ENCODE assay signal across 14 cellular contexts in the genomic region with DNA sequence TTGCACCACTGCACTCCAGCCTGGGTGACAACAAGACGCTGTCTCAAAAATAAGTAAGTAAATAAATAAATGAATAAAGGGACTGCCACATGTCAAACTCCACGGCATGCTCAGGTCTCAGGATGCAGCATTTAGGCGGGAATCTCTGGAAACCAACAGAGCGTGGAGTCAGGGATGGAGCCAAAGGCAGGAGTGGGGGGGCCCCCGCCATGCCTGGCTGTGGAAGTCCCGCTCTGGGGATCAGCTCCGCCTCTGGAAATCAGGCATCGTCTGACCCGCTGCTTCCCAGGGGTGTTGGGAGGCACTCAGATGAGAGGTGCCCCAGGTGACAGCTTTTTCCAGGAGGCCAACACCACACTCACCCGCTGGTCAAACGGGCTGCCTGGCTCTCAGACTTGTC. TPM values are rescaled to one million over a fixed set of nuclear protein-coding genes. Genes with fewer than 3 reads are reported as not detected.
DNase-seq lines count a peak whose midpoint lies in the region; TF ChIP-seq lines count a peak whose summit lies in the region.
"Had no signal": no experiment of that assay in that cellular context is flagged by ENCODE, and none has a peak within 500 bp of the region (broad histone marks: within the 10 kb centered on the region; RNA-seq: fewer than 3 reads in every experiment).

No MANE protein-coding gene starts in this region.

- H3K9me3 ChIP-seq in Caco-2 (no peaks in the 10 kb centered on the region), PC-9 (ENCODE audit: insufficient read depth, low read depth) (no peaks in the 10 kb centered on the region), esophagus muscularis mucosa (no peaks in the 10 kb centered on the region), trophoblast cell (ENCODE audit: insufficient read depth, low read depth, low read length) (no peaks in the 10 kb centered on the region), Peyer's patch (no peaks in the 10 kb centered on the region)

- no peak overlapping the region for H4K12ac ChIP-seq in trophoblast cell (ENCODE audit: low read depth, low read length)

- TF ChIP-seq EP300 in esophagus muscularis mucosa (IDR thresholded peaks at IDR 0.05): no peak

- peak overlapping the region; percentile 53 for H2BK12ac ChIP-seq in trophoblast cell (ENCODE audit: low read length)

- no peaks in the 10 kb centered on the region for H4K20me1 ChIP-seq in PC-9 (ENCODE audit: insufficient read depth)

- H3K27ac ChIP-seq in PC-9: no peak overlapping the region
- H3K27ac ChIP-seq in esophagus muscularis mucosa (replicated peaks in 1 of 4): peak overlapping the region; percentile 80 to 91 (median 86)
- H3K27ac ChIP-seq in trophoblast cell (ENCODE audit: low read depth, low read length): no peak overlapping the region
- H3K27ac ChIP-seq in Peyer's patch: no peak overlapping the region

- no peaks in the 10 kb centered on the region for H3K9me2 ChIP-seq in PC-9 (ENCODE audit: insufficient read depth)

- WGBS in esophagus muscularis mucosa: 91% methylated on average over 8 of the region's 11 CpGs
- no CpG with 5 or more reads among the region's 11 CpGs for WGBS in trophoblast cell (ENCODE audit: extremely low coverage, insufficient coverage, insufficient read length)

- no peak overlapping the region for H2AFZ ChIP-seq in PC-9
- H2AFZ ChIP-seq in trophoblast cell (ENCODE audit: insufficient read depth, low read length, poor library complexity): no peak overlapping the region

- H2BK120ac ChIP-seq in trophoblast cell (ENCODE audit: insufficient read depth, low read length, poor library complexity): peak overlapping the region; percentile 28

- intact Hi-C loops in Caco-2 (cut with micrococcal nuclease; ENCODE audit: unreplicated experiment) (loop anchor here (10.0 kb wide), 2 partner anchors 87 to 287 kb away; partner anchors contain the start of gene HP1BP3), PC-9 (cut with micrococcal nuclease; ENCODE audit: unreplicated experiment) (loop anchor here (5.0 kb wide), 1 partner anchor 35 kb away; the partner anchor contains the start of gene SH2D5), esophagus muscularis mucosa (cut with DNase I) (loop anchor here (5.0 to 10.0 kb wide), 2 partner anchors 90 to 287 kb away; partner anchors contain the start of gene HP1BP3)

- no peak overlapping the region for H4K8ac ChIP-seq in trophoblast cell (ENCODE audit: low read depth, low read length)

- H4K91ac ChIP-seq in trophoblast cell (ENCODE audit: low read depth, low read length): peak overlapping the region; percentile 33

- CTCF ChIA-PET in Caco-2 (lab: Charles Lee) (interaction anchor here (0.8 to 1.4 kb wide), 6 partner anchors 8 to 498 kb away, joined by 3 to 49 read pairs (median 4); partner anchors contain the start of gene MUL1), PC-9 (lab: Charles Lee) (interaction anchor here (1.0 to 1.2 kb wide), 3 partner anchors 8 to 554 kb away, joined by 3 to 4 read pairs (median 4); no protein-coding TSS in a partner anchor)

- H3K27me3 Mint-ChIP-seq in Caco-2 (ENCODE audit: insufficient read depth, unreplicated experiment): no peaks in the 10 kb centered on the region
- H3K27me3 Mint-ChIP-seq: effector memory CD8-positive, alpha-beta T cell had no signal

- H3K4ac ChIP-seq in trophoblast cell (ENCODE audit: low read depth, low read length): no peak overlapping the region

- peaks cover 13% of the 10 kb centered on the region for H3K79me1 ChIP-seq in trophoblast cell (ENCODE audit: low read length)

- H3K9me3 Mint-ChIP-seq in Caco-2 (ENCODE audit: unreplicated experiment): no peaks in the 10 kb centered on the region
- H3K9me3 Mint-ChIP-seq: activated CD4-positive, alpha-beta T cell treated with anti-CD3 and anti-CD28 coated beads, Interleukin-2, amount 10 ng/mL, durations not matched to agents 7 days and 5 days; activated naive CD4-positive, alpha-beta T cell treated with anti-CD3 and anti-CD28 coated beads, Interleukin-2, amount 50 U/mL, for 72 hours; effector memory CD8-positive, alpha-beta T cell had no signal

- H3K79me2 ChIP-seq in PC-9 (ENCODE audit: low read depth): no peaks in the 10 kb centered on the region
- no peaks in the 10 kb centered on the region for H3K79me2 ChIP-seq in trophoblast cell (ENCODE audit: control insufficient read depth, insufficient read depth, low read length, poor library complexity)

- H3K18ac ChIP-seq in trophoblast cell (ENCODE audit: low read length): no peak overlapping the region

- peak overlapping the region; percentile 4 for H3K14ac ChIP-seq in trophoblast cell (ENCODE audit: low read length)

- no peak overlapping the region for H2BK5ac ChIP-seq in trophoblast cell (ENCODE audit: low read depth, low read length, poor library complexity)

- peaks cover 12% of the 10 kb centered on the region for H3K4me1 Mint-ChIP-seq in Caco-2 (ENCODE audit: low read depth, unreplicated experiment)

- DNase-seq in Caco-2: no peak
- DNase-seq in PC-9: no peak
- no peak for DNase-seq in esophagus muscularis mucosa (ENCODE audit: extremely low spot score)
- no peak for DNase-seq in trophoblast cell
- no peak for DNase-seq in Peyer's patch
- no peak for DNase-seq in epidermal melanocyte (ENCODE audit: insufficient read length, low spot score)
- no peak for DNase-seq in NOMO-1 (lab: John Stamatoyannopoulos, UW; ENCODE audit: unreplicated experiment in 2 of 2)
- no peak for DNase-seq in NCI-H510A treated with DMSO at 0.1 percent for 48 hours (lab: John Stamatoyannopoulos, UW)

- no peaks in the 10 kb centered on the region for H3K36me3 ChIP-seq in Caco-2 (ENCODE audit: control insufficient read depth, insufficient read depth, low read length)
- H3K36me3 ChIP-seq in PC-9 (ENCODE audit: low read depth): no peaks in the 10 kb centered on the region
- no peaks in the 10 kb centered on the region for H3K36me3 ChIP-seq in esophagus muscularis mucosa
- H3K36me3 ChIP-seq in trophoblast cell (ENCODE audit: control insufficient read depth in 1 of 2, insufficient read depth in 2 of 2, low read length in 2 of 2): no peaks in the 10 kb centered on the region
- H3K36me3 ChIP-seq in Peyer's patch: no peaks in the 10 kb centered on the region

- peaks cover 18% of the 10 kb centered on the region for H3K4me1 ChIP-seq in Caco-2
- peaks cover 5% of the 10 kb centered on the region; the same call in 1 of the 2 replicates for H3K4me1 ChIP-seq in PC-9 (replicated peaks; ENCODE audit: insufficient read depth)
- H3K4me1 ChIP-seq in esophagus muscularis mucosa: peaks cover 7 to 33% (median 29%) of the 10 kb centered on the region in 4 donors
- peaks cover 24 to 27% of the 10 kb centered on the region in 2 experiments for H3K4me1 ChIP-seq in trophoblast cell (ENCODE audit: control insufficient read depth in 1 of 2, insufficient read depth in 2 of 2, low read length in 2 of 2)
- peaks cover 0 to 9% (median 1%) of the 10 kb centered on the region in 4 donors for H3K4me1 ChIP-seq in Peyer's patch

- H3K4me3 Mint-ChIP-seq in Caco-2 (ENCODE audit: unreplicated experiment): peak overlapping the region; percentile 88

- H3K36me3 Mint-ChIP-seq in Caco-2 (ENCODE audit: insufficient read depth, unreplicated experiment): peaks cover 12% of the 10 kb centered on the region
- H3K36me3 Mint-ChIP-seq: activated naive CD4-positive, alpha-beta T cell treated with anti-CD3 and anti-CD28 coated beads, Interleukin-2, amount 50 U/mL, for 72 hours had no signal

- peak overlapping the region; percentile 26 for H2AK5ac ChIP-seq in trophoblast cell (ENCODE audit: low read length)

- H3K27me3 ChIP-seq in Caco-2 (replicated peaks; ENCODE audit: control insufficient read depth, insufficient read depth, low read length) (no peaks in the 10 kb centered on the region), PC-9 (ENCODE audit: insufficient read depth, low read depth) (no peaks in the 10 kb centered on the region), esophagus muscularis mucosa (no peaks in the 10 kb centered on the region), trophoblast cell (ENCODE audit: insufficient read depth, low read length) (no peaks in the 10 kb centered on the region), Peyer's patch (no peaks in the 10 kb centered on the region)
- H3K27me3 ChIP-seq: foreskin keratinocyte had no signal

- H3F3A ChIP-seq in PC-9 (ENCODE audit: insufficient read depth, low read depth): no peaks in the 10 kb centered on the region; the same call in 1 of the 2 replicates

- no peak for TF ChIP-seq POLR2A in esophagus muscularis mucosa (IDR thresholded peaks at IDR 0.05; ENCODE audit: low read depth)
- TF ChIP-seq POLR2A in Peyer's patch (IDR thresholded peaks at IDR 0.05): no peak

- H3K4me3 ChIP-seq in Caco-2 (ENCODE audit: low read depth, low read length): no peak overlapping the region
- H3K4me3 ChIP-seq in PC-9: no peak overlapping the region
- H3K4me3 ChIP-seq in esophagus muscularis mucosa: peak overlapping the region in 2 of 4 donors; percentile 63 to 76
- no peak overlapping the region for H3K4me3 ChIP-seq in trophoblast cell (ENCODE audit: low read depth, low read length)
- no peak overlapping the region for H3K4me3 ChIP-seq in Peyer's patch

- POLR2A ChIA-PET in Caco-2 (lab: Charles Lee) (interaction anchor here (1.4 kb wide), 1 partner anchor 89 kb away, joined by 7 read pairs; the partner anchor contains the start of gene HP1BP3), PC-9 (lab: Charles Lee; ENCODE audit: unreplicated experiment) (no interaction called here)

- H3K23ac ChIP-seq in trophoblast cell (ENCODE audit: low read length): no peak overlapping the region

- BruUV-seq in Caco-2 (replicated peaks; lab: Mats Ljungman, UMichigan) (no TSS peak), PC-9 (replicated peaks; lab: Mats Ljungman, UMichigan) (no TSS peak)

- H3K4me2 ChIP-seq in PC-9 (peak overlapping the region; percentile 93), trophoblast cell (ENCODE audit: low read length) (no peak overlapping the region)

- H3K9ac ChIP-seq in trophoblast cell (ENCODE audit: low read length): no peak overlapping the region

- TF ChIP-seq CTCF in Caco-2 (IDR thresholded peaks at IDR 0.05; ENCODE audit: insufficient read depth in 1 of 2, low read depth in 1 of 2, low read length in 1 of 2, severe bottlenecking in 1 of 2, unreplicated experiment in 1 of 2) (no peak), PC-9 (conservative IDR thresholded peaks at IDR 0.05) (no peak), esophagus muscularis mucosa (IDR thresholded peaks at IDR 0.05) (no peak), Peyer's patch (IDR thresholded peaks at IDR 0.05) (no peak)

- peak overlapping the region; percentile 77 for H3K27ac Mint-ChIP-seq in Caco-2 (ENCODE audit: unreplicated experiment)

RNA-seq across cellular contexts. Expression of gene KIF17, which starts 20.2 kb away (rescaled TPM):
- 1.3 and 1.5 TPM in 2 replicates for total RNA-seq in Caco-2 (2022)
- total RNA-seq in PC-9 (2021): 1.2 and 1.7 TPM in 2 replicates
- 1 to 10 TPM; 2.0 to 7.3 (median 3.4) TPM for total RNA-seq in esophagus muscularis mucosa
- 1.4 TPM in 2 replicates for polyA plus RNA-seq in trophoblast cell (2013)
- 10 to 100 TPM in 1 of 4 donors, 1 to 10 TPM in 2, under 1 TPM in 1; 0.80 to 10.3 (median 2.2) TPM for total RNA-seq in Peyer's patch
- total RNA-seq: activated CD4-positive, alpha-beta T cell treated with anti-CD3 and anti-CD28 coated beads, Interleukin-2, amount 10 ng/mL, durations not matched to agents 7 days and 5 days; Calu3 had no signal

RNA-seq across cellular contexts. Expression of gene SH2D5, which starts 34.9 kb away (rescaled TPM):
- total RNA-seq in Caco-2 (2022): 2.8 and 3.5 TPM in 2 replicates
- 1.1 and 1.5 TPM in 2 replicates for total RNA-seq in PC-9 (2021)
- 1 to 10 TPM in 2 of 4 donors, under 1 TPM in 2; 0.42 to 7.2 (median 1.7) TPM for total RNA-seq in esophagus muscularis mucosa
- 2.9 and 3.1 TPM in 2 replicates for polyA plus RNA-seq in trophoblast cell (2013)
- not detected for total RNA-seq in Peyer's patch
- total RNA-seq: activated CD4-positive, alpha-beta T cell treated with anti-CD3 and anti-CD28 coated beads, Interleukin-2, amount 10 ng/mL, durations not matched to agents 7 days and 5 days had no signal
- polyA plus RNA-seq: liver had no signal

RNA-seq across cellular contexts. Expression of gene DDOST, which starts 36.4 kb away (rescaled TPM):
- total RNA-seq in Caco-2 (2022): 332 and 339 TPM in 2 replicates
- total RNA-seq in PC-9 (2021): 210 and 251 TPM in 2 replicates
- 100 to 1,000 TPM in 2 of 4 donors, 10 to 100 TPM in 2; 86.4 to 126 (median 103) TPM for total RNA-seq in esophagus muscularis mucosa
- polyA plus RNA-seq in trophoblast cell (2013): 241 and 250 TPM in 2 replicates
- 100 to 1,000 TPM in 3 of 4 donors, 10 to 100 TPM in 1; 44.6 to 145 (median 126) TPM for total RNA-seq in Peyer's patch

Comparison
In these comparisons a context has a peak if more than half of its experiments do, and no peak if none do; other contexts are left out.
1. H3K27ac ChIP-seq: peak in esophagus muscularis mucosa (4 of 4); none in PC-9 (single experiment), trophoblast cell (single experiment) and Peyer's patch (0 of 4).